ENCODE assay signal across 18 cellular contexts in genomic region chr3:193899001-193899400, GRCh38.
A peak's percentile ranks its signal among the peaks of the same experiment; 100 is the strongest.
DNase-seq lines count a peak whose midpoint lies in the region; ATAC-seq lines count a peak whose summit lies in the region.
"Had no signal": no experiment of that assay in that cellular context is flagged by ENCODE, and none has a peak within 500 bp of the region (broad histone marks: within the 10 kb centered on the region; RNA-seq: fewer than 3 reads in every experiment).

No MANE protein-coding gene starts in this region.

- H3K36me3 ChIP-seq in SK-N-MC (ENCODE audit: insufficient read depth, low read length) = no peaks in the 10 kb centered on the region

- intact Hi-C loops in left ventricle myocardium superior (cut with micrococcal nuclease) = no loop called here

- H3K9ac ChIP-seq in SK-N-MC (ENCODE audit: insufficient read length) = peak overlapping the region; percentile 61

- DNase-seq in NCI-H2171 treated with DMSO at 0.1 percent for 48 hours (lab: John Stamatoyannopoulos, UW) (peak; percentile 9), NCI-H2171 (lab: John Stamatoyannopoulos, UW) (no peak), SK-N-MC (ENCODE audit: low read depth, low spot score) (peak; percentile 61), middle frontal gyrus (ENCODE audit: extremely low spot score, low spot score) (peak; percentile 10), left ventricle myocardium superior (no peak), AG20443 (ENCODE audit: low spot score) (no peak)
- DNase-seq: ACHN; C1 segment of cervical spinal cord; Calu3; CD4-positive, alpha-beta memory T cell; COR-L47; DMS53; DMS79 treated with DMSO at 0.1 percent for 48 hours; GF-D8; H9 had no signal

- H3K4me3 ChIP-seq in SK-N-MC = peak overlapping the region; percentile 51
- H3K4me3 ChIP-seq: GM23338 had no signal

- no peak for ATAC-seq in left ventricle myocardium superior
- ATAC-seq: GM23338, HCT116 had no signal

- H3K9me3 ChIP-seq in SK-N-MC (ENCODE audit: low read depth, low read length) = no peaks in the 10 kb centered on the region

- peak overlapping the region; percentile 98 for H3K27ac ChIP-seq in SK-N-MC
- H3K27ac ChIP-seq: 22Rv1 had no signal

Comparison
In these comparisons a context has a peak if more than half of its experiments do, and no peak if none do; other contexts are left out.
1. DNase-seq: peak in NCI-H2171 treated with DMSO at 0.1 percent for 48 hours (single experiment), SK-N-MC (single experiment) and middle frontal gyrus (single experiment); none in NCI-H2171 (single experiment), left ventricle myocardium superior (single experiment) and AG20443 (single experiment).